ENCODE assay signal across 1 cellular context in genomic region chr5:15501057-15501791, GRCh38.
TF ChIP-seq lines count a peak whose summit lies in the region.

No MANE protein-coding gene starts in this region.

TF ChIP-seq in endothelial cell of umbilical vein, 7 proteins besides CTCF, POLR2A, EP300 and RAD21:
- no peak for TF ChIP-seq MAX (IDR thresholded peaks at IDR 0.05; ENCODE audit: insufficient read depth, insufficient read length)
- no peak for TF ChIP-seq POLR2AphosphoS5 (IDR thresholded peaks at IDR 0.05; ENCODE audit: insufficient read depth, low read depth, low read length)
- no peak for TF ChIP-seq MYC (IDR thresholded peaks at IDR 0.05; ENCODE audit: low read depth, low read length)
- TF ChIP-seq JUN (IDR thresholded peaks at IDR 0.05; ENCODE audit: borderline replicate concordance, insufficient read depth, insufficient read length, low read depth), result no peak
- TF ChIP-seq GATA2 (IDR thresholded peaks at IDR 0.05; ENCODE audit: insufficient read depth, insufficient read length, low read depth, low read length), result no peak
- TF ChIP-seq FOS (IDR thresholded peaks at IDR 0.05; ENCODE audit: borderline replicate concordance, insufficient read depth, low read length), result no peak
- no peak for TF ChIP-seq EZH2 (IDR thresholded peaks at IDR 0.05; ENCODE audit: borderline replicate concordance, low read depth, low read length, severe bottlenecking)
TF ChIP-seq in endothelial cell of umbilical vein: peak in this region for 0.
